1 cellular context compared by ENCODE assay signal in genomic region chr6:168042426-168043192, GRCh38.
A peak's percentile ranks its signal among the peaks of the same experiment; 100 is the strongest.
TF ChIP-seq lines count a peak whose summit lies in the region.

No MANE protein-coding gene starts in this region.

TF ChIP-seq in HepG2, 621 proteins besides CTCF, POLR2A, EP300 and RAD21:
- TF ChIP-seq ZNF883 (CRISPR knock-in tag; IDR thresholded peaks at IDR 0.05; ENCODE audit: not compliant biosample characterization) (no peak), SMAD1 (CRISPR knock-in tag; IDR thresholded peaks at IDR 0.05; ENCODE audit: borderline replicate concordance, low read depth) (0 out of 2 replicates have a peak, but pooled peaks have one; percentile 47)
